Comparison of ENCODE assay signal across 27 cellular contexts in genomic region chr3:5497497-5497896, GRCh38.
"Had no signal": no experiment of that assay in that cellular context is flagged by ENCODE, and none has a peak within 500 bp of the region (broad histone marks: within the 10 kb centered on the region; RNA-seq: fewer than 3 reads in every experiment).

No MANE protein-coding gene starts in this region.

- H3K36me3 ChIP-seq: Peyer's patch, SJCRH30 had no signal

- H3K9me3 ChIP-seq: Peyer's patch, SJCRH30 had no signal

- H3K4me1 ChIP-seq: Peyer's patch, SJCRH30 had no signal

- H3K27me3 ChIP-seq: Peyer's patch, SJCRH30 had no signal

- ATAC-seq: Right ventricle myocardium inferior, SK-N-SH treated with all-trans-retinoic acid at 6 μM for 48 hours had no signal

- H3K4me3 ChIP-seq: PC-9, Peyer's patch, SJCRH30 had no signal

- H3K4me2 ChIP-seq: PC-9 had no signal

- FAIRE-seq: HTR-8/SVneo had no signal

- DNase-seq: KBM-7; MM.1S; NCI-H1092; NCI-H1105 treated with DMSO at 0.1 percent for 48 hours; NCI-H1417 treated with DMSO at 0.1 percent for 48 hours; NCI-H146; NCI-H1694 treated with DMSO at 0.1 percent for 48 hours; NCI-H1930; NCI-H2081; NCI-H2107; NCI-H2171; NCI-H226; NCI-H446; NCI-H510A; NCI-H524 treated with DMSO at 0.1 percent for 48 hours; NCI-H69; NCI-H774; NK-92 treated with Interleukin-12 subunit alpha and Interleukin-12 subunit beta, amount 100 ng/mL, for 24 hours; PC-9; Peyer's patch; SHP77 treated with DMSO at 0.1 percent for 48 hours; SJCRH30; T-helper 1 cell had no signal

- H3K27ac ChIP-seq: HL-60, PC-9, Peyer's patch, SJCRH30 had no signal

- H2AFZ ChIP-seq: PC-9 had no signal
